Comparison of ENCODE assay signal across 1 cellular context in the genomic region with DNA sequence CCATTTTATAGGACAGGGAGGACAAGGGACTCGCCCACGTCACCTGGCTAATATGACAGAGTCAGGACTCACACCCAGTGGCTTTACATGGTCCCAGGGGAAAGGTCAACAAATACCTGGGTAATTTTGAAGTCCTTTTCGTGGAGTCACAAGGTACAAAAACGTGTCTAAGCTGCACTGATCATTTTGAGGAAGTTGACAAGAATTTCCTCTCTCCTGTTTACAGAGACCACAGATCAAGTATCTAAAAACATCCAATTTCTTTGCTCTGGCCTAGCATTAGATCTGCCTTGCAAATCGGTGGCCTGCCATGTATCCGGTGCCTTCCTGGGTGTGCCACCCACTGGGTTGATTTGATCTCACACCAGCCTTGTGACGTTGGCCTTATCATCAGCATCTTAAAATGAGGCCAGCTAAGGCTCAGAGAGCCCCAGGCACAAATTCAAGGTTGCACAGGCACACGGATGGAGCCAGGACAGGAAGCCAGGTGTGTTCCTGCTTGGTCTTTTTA.
TF ChIP-seq lines count a peak whose summit lies in the region.

No MANE protein-coding gene starts in this region.

TF ChIP-seq in HepG2, 621 proteins besides CTCF, POLR2A, EP300 and RAD21:
- no peak for TF ChIP-seq IRF9 (CRISPR knock-in tag; IDR thresholded peaks at IDR 0.05; ENCODE audit: borderline replicate concordance)
- TF ChIP-seq ZFX (CRISPR knock-in tag; IDR thresholded peaks at IDR 0.05; ENCODE audit: low read depth), result 0 out of 2 replicates have a peak, but pooled peaks have one; percentile 6
- no peak for TF ChIP-seq PRDM15 (CRISPR knock-in tag; IDR thresholded peaks at IDR 0.05)
- no peak for TF ChIP-seq ZNF446 (CRISPR knock-in tag; IDR thresholded peaks at IDR 0.05)
- TF ChIP-seq ETV6 (CRISPR knock-in tag; conservative IDR thresholded peaks at IDR 0.05), result no peak
- TF ChIP-seq ZNF768 (CRISPR knock-in tag; IDR thresholded peaks at IDR 0.05), result peak; percentile 70
- TF ChIP-seq ZNF350 (CRISPR knock-in tag; IDR thresholded peaks at IDR 0.05; ENCODE audit: borderline replicate concordance, low read depth), result no peak
